1 cellular context compared by ENCODE assay signal in genomic region chr17:8223356-8224063, GRCh38.
TF ChIP-seq lines count a peak whose summit lies in the region.

No MANE protein-coding gene starts in this region.

TF ChIP-seq in GM23338, 12 proteins besides CTCF, POLR2A, EP300 and RAD21:
- TF ChIP-seq EZH2phosphoT487 (IDR thresholded peaks at IDR 0.05; ENCODE audit: unreplicated experiment) (no peak), POLR2AphosphoS5 (IDR thresholded peaks at IDR 0.05; ENCODE audit: low read depth) (peak; percentile 57; the same call in 1 of the 2 replicates), JUNB (IDR thresholded peaks at IDR 0.05; ENCODE audit: unreplicated experiment) (no peak), CREB1 (CRISPR knock-in tag; IDR thresholded peaks at IDR 0.05; ENCODE audit: low read depth) (no peak), STAT1 (IDR thresholded peaks at IDR 0.05; ENCODE audit: unreplicated experiment) (no peak), ZNF331 (CRISPR knock-in tag; IDR thresholded peaks at IDR 0.05; ENCODE audit: low read depth) (no peak)
- TF ChIP-seq, protein P1, sequence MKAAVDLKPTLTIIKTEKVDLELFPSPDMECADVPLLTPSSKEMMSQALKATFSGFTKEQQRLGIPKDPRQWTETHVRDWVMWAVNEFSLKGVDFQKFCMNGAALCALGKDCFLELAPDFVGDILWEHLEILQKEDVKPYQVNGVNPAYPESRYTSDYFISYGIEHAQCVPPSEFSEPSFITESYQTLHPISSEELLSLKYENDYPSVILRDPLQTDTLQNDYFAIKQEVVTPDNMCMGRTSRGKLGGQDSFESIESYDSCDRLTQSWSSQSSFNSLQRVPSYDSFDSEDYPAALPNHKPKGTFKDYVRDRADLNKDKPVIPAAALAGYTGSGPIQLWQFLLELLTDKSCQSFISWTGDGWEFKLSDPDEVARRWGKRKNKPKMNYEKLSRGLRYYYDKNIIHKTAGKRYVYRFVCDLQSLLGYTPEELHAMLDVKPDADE (IDR thresholded peaks at IDR 0.05) = no peak
TF ChIP-seq in GM23338: peak in this region for 1.
